Comparison of ENCODE assay signal across 18 cellular contexts in the genomic region with DNA sequence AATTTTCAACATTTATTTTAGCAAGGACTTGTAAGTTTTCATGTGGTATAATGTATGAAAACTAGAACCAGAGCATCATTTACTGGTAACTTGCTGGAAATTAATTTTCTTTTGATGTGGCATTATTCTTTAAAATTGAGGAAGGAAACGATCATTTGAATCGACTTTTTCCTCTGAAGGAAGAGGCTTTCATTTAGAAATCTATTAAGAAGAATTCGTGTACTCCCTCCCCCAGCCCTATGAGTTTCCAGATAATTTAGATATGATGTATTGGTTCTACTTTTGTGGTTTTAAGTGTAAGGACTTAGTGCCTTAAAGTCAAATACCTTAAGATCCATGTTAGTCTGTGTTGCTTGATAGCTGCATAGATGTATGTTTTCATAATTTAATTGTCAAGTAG. TPM values are rescaled to one million over a fixed set of nuclear protein-coding genes. Genes with fewer than 3 reads are reported as not detected.
DNase-seq lines count a peak whose midpoint lies in the region; ATAC-seq and TF ChIP-seq lines count a peak whose summit lies in the region.
"Had no signal": no experiment of that assay in that cellular context is flagged by ENCODE, and none has a peak within 500 bp of the region (broad histone marks: within the 10 kb centered on the region; RNA-seq: fewer than 3 reads in every experiment).

No MANE protein-coding gene starts in this region.

- H3K4me3 ChIP-seq in Loucy (ENCODE audit: low read length, poor library complexity, severe bottlenecking) (peak overlapping the region; percentile 81), GM23248 (no peak overlapping the region)
- H3K4me3 ChIP-seq: colonic mucosa, K562 had no signal

- TF ChIP-seq CTCF in Loucy (conservative IDR thresholded peaks at IDR 0.05; ENCODE audit: low read length), result no peak

- H3K9me3 ChIP-seq in Loucy (ENCODE audit: insufficient read depth, low read depth, low read length), result no peaks in the 10 kb centered on the region
- H3K9me3 ChIP-seq in GM23248 (ENCODE audit: low read depth), result no peaks in the 10 kb centered on the region
- H3K9me3 ChIP-seq: colonic mucosa had no signal

- no peak overlapping the region for H3K27ac ChIP-seq in GM23248
- H3K27ac ChIP-seq: colonic mucosa had no signal

- WGBS in GM23248 (ENCODE audit: low coverage in 1 of 2, low lambda C conversion rate in 2 of 2, missing lambda C conversion rate in 2 of 2), 2 experiments, result 74 to 75% methylated on average over 3 of the region's 3 CpGs

- no peak for DNase-seq in activated T-cell treated with anti-CD3 and anti-CD28 coated beads, Interleukin-2, amount 50 U/mL, for 72 hours
- DNase-seq in activated T-cell treated with anti-CD3 and anti-CD28 coated beads, Interleukin-2, amount 50 U/mL, for 48 hours, result no peak
- no peak for DNase-seq in activated naive CD8-positive, alpha-beta T cell treated with anti-CD3 and anti-CD28 coated beads, Interleukin-2, amount 50 U/mL, for 24 hours
- DNase-seq in mucosa of gallbladder (ENCODE audit: low spot score) (no peak), GM23248 (no peak)
- DNase-seq: colonic mucosa, GDM1, GOT3, NCI-H1105, NCI-H774, posterior cingulate gyrus, small intestine, T-cell had no signal

- H2AFZ ChIP-seq in Loucy (ENCODE audit: low read length) (no peak overlapping the region), GM23248 (no peak overlapping the region)

- H3K9ac ChIP-seq in Loucy (ENCODE audit: low read depth, low read length, poor library complexity, severe bottlenecking) (no peak overlapping the region), GM23248 (no peak overlapping the region)

- peaks cover 0 to 2% of the 10 kb centered on the region in 2 donors for H3K9me3 Mint-ChIP-seq in activated T-cell treated with anti-CD3 and anti-CD28 coated beads, Interleukin-2, amount 50 U/mL, for 72 hours
- H3K9me3 Mint-ChIP-seq in activated naive CD8-positive, alpha-beta T cell treated with anti-CD3 and anti-CD28 coated beads, Interleukin-2, amount 50 U/mL, for 24 hours, result no peaks in the 10 kb centered on the region
- H3K9me3 Mint-ChIP-seq in stimulated activated memory B cell treated with anti-CD40 and anti-IgM and Interleukin-4, amounts not matched to agents 10 μg/mL and 1 μg/mL and 100 μg/mL, for 72 hours, result no peaks in the 10 kb centered on the region
- H3K9me3 Mint-ChIP-seq: T-cell, WTC11 had no signal

- H3K4me2 ChIP-seq in Loucy (ENCODE audit: low read depth, low read length, poor library complexity, severe bottlenecking) (peak overlapping the region; percentile 76), GM23248 (ENCODE audit: unreplicated experiment) (no peak overlapping the region)

- no peaks in the 10 kb centered on the region for H4K20me1 ChIP-seq in Loucy (ENCODE audit: insufficient read depth, low read length, poor library complexity, severe bottlenecking)
- no peaks in the 10 kb centered on the region for H4K20me1 ChIP-seq in GM23248 (ENCODE audit: insufficient read depth)

- no peaks in the 10 kb centered on the region for H3K9me2 ChIP-seq in Loucy (replicated peaks; ENCODE audit: low read depth, low read length)
- H3K9me2 ChIP-seq in GM23248 (ENCODE audit: insufficient read depth), result no peaks in the 10 kb centered on the region

- H3K27ac Mint-ChIP-seq in activated T-cell treated with anti-CD3 and anti-CD28 coated beads, Interleukin-2, amount 50 U/mL, for 72 hours, result peak overlapping the region; percentile 100
- peak overlapping the region; percentile 100 for H3K27ac Mint-ChIP-seq in activated naive CD8-positive, alpha-beta T cell treated with anti-CD3 and anti-CD28 coated beads, Interleukin-2, amount 50 U/mL, for 24 hours
- H3K27ac Mint-ChIP-seq in stimulated activated memory B cell treated with anti-CD40 and anti-IgM and Interleukin-4, amounts not matched to agents 10 μg/mL and 1 μg/mL and 100 μg/mL, for 72 hours, result peak overlapping the region; percentile 98
- H3K27ac Mint-ChIP-seq: WTC11 had no signal

- H3K27me3 Mint-ChIP-seq in activated T-cell treated with anti-CD3 and anti-CD28 coated beads, Interleukin-2, amount 50 U/mL, for 72 hours (ENCODE audit: low read depth), result no peaks in the 10 kb centered on the region
- H3K27me3 Mint-ChIP-seq in activated naive CD8-positive, alpha-beta T cell treated with anti-CD3 and anti-CD28 coated beads, Interleukin-2, amount 50 U/mL, for 24 hours, result peaks cover 2% of the 10 kb centered on the region
- H3K27me3 Mint-ChIP-seq in stimulated activated memory B cell treated with anti-CD40 and anti-IgM and Interleukin-4, amounts not matched to agents 10 μg/mL and 1 μg/mL and 100 μg/mL, for 72 hours, result no peaks in the 10 kb centered on the region

- 0 out of 2 replicates have a peak, but pooled peaks cover 5% of the 10 kb centered on the region for H3F3A ChIP-seq in Loucy (ENCODE audit: low read depth)
- peaks cover 28% of the 10 kb centered on the region for H3F3A ChIP-seq in GM23248 (ENCODE audit: insufficient read depth)

- no peak for ATAC-seq in activated T-cell treated with anti-CD3 and anti-CD28 coated beads, Interleukin-2, amount 50 U/mL, for 72 hours (replicated peaks in 1 of 2)
- no peak for ATAC-seq in activated naive CD8-positive, alpha-beta T cell treated with anti-CD3 and anti-CD28 coated beads, Interleukin-2, amount 50 U/mL, for 24 hours
- no peak for ATAC-seq in stimulated activated memory B cell treated with anti-CD40 and anti-IgM and Interleukin-4, amounts not matched to agents 10 μg/mL and 1 μg/mL and 100 μg/mL, for 72 hours
- no peak for ATAC-seq in HG02840 (IDR thresholded peaks at IDR 0.05; ENCODE audit: low FRiP score, unreplicated experiment)
- ATAC-seq: K562, T-cell, WTC11 had no signal

- H3K36me3 Mint-ChIP-seq in activated T-cell treated with anti-CD3 and anti-CD28 coated beads, Interleukin-2, amount 50 U/mL, for 72 hours (ENCODE audit: insufficient read depth in 2 of 2), result peaks cover 26 to 29% of the 10 kb centered on the region in 2 donors
- peaks cover 39% of the 10 kb centered on the region for H3K36me3 Mint-ChIP-seq in activated naive CD8-positive, alpha-beta T cell treated with anti-CD3 and anti-CD28 coated beads, Interleukin-2, amount 50 U/mL, for 24 hours (ENCODE audit: low read depth)
- peaks cover 44% of the 10 kb centered on the region for H3K36me3 Mint-ChIP-seq in stimulated activated memory B cell treated with anti-CD40 and anti-IgM and Interleukin-4, amounts not matched to agents 10 μg/mL and 1 μg/mL and 100 μg/mL, for 72 hours
- H3K36me3 Mint-ChIP-seq: WTC11 had no signal

- in situ Hi-C loops in GM23248 (cut with MboI), result no loop called here

- H3K4me3 Mint-ChIP-seq in activated T-cell treated with anti-CD3 and anti-CD28 coated beads, Interleukin-2, amount 50 U/mL, for 72 hours, result peak overlapping the region; percentile 98
- peak overlapping the region; percentile 7 for H3K4me3 Mint-ChIP-seq in activated naive CD8-positive, alpha-beta T cell treated with anti-CD3 and anti-CD28 coated beads, Interleukin-2, amount 50 U/mL, for 24 hours
- H3K4me3 Mint-ChIP-seq in stimulated activated memory B cell treated with anti-CD40 and anti-IgM and Interleukin-4, amounts not matched to agents 10 μg/mL and 1 μg/mL and 100 μg/mL, for 72 hours, result no peak overlapping the region
- H3K4me3 Mint-ChIP-seq: WTC11 had no signal

- H3K4me1 ChIP-seq in Loucy (ENCODE audit: insufficient read depth, low read length, poor library complexity, severe bottlenecking) (peaks cover 52% of the 10 kb centered on the region), GM23248 (ENCODE audit: insufficient read depth) (peaks cover 26% of the 10 kb centered on the region)
- H3K4me1 ChIP-seq: colonic mucosa had no signal

- H3K4me1 Mint-ChIP-seq in activated T-cell treated with anti-CD3 and anti-CD28 coated beads, Interleukin-2, amount 50 U/mL, for 72 hours (ENCODE audit: low read depth), result peaks cover 89% of the 10 kb centered on the region
- peaks cover 78% of the 10 kb centered on the region for H3K4me1 Mint-ChIP-seq in activated naive CD8-positive, alpha-beta T cell treated with anti-CD3 and anti-CD28 coated beads, Interleukin-2, amount 50 U/mL, for 24 hours
- H3K4me1 Mint-ChIP-seq in stimulated activated memory B cell treated with anti-CD40 and anti-IgM and Interleukin-4, amounts not matched to agents 10 μg/mL and 1 μg/mL and 100 μg/mL, for 72 hours, result peaks cover 87% of the 10 kb centered on the region

- H3K36me3 ChIP-seq in Loucy (ENCODE audit: insufficient read depth, low read length) (no peaks in the 10 kb centered on the region), GM23248 (ENCODE audit: low read depth) (no peaks in the 10 kb centered on the region; the same call in 1 of the 2 replicates)
- H3K36me3 ChIP-seq: colonic mucosa had no signal

- H3K27me3 ChIP-seq in Loucy (ENCODE audit: insufficient read depth, low read length, poor library complexity, severe bottlenecking) (no peaks in the 10 kb centered on the region), GM23248 (replicated peaks; ENCODE audit: insufficient read depth) (no peaks in the 10 kb centered on the region)
- H3K27me3 ChIP-seq: colonic mucosa had no signal

- H3K79me2 ChIP-seq in Loucy (ENCODE audit: insufficient read depth, low read length) (peaks cover 17% of the 10 kb centered on the region), GM23248 (ENCODE audit: insufficient read depth) (peaks cover 40% of the 10 kb centered on the region)

RNA-seq across cellular contexts. Expression of a gene that starts 2.5 kb away (rescaled TPM):
- 10 to 100 TPM; 96.6 to 97.2 TPM for total RNA-seq in activated T-cell treated with anti-CD3 and anti-CD28 coated beads, Interleukin-2, amount 50 U/mL, for 72 hours
- total RNA-seq in mucosa of gallbladder, result 47.3 TPM
- 22.8 and 35.2 TPM in 2 replicates for total RNA-seq in GM23248 (2014; rRNA removed; shearing (Covaris generic))
- polyA plus RNA-seq in GM23248 (2016; fragmentation: Nextera tagmentation; extraction: Ambion mirVana), result 45.6 and 46.1 TPM in 2 replicates

RNA-seq across cellular contexts. Expression of a gene that starts 2.8 kb away (rescaled TPM):
- 10 to 100 TPM in 1 of 2 donors, 1 to 10 TPM in 1; 5.8 to 11.5 TPM for total RNA-seq in activated T-cell treated with anti-CD3 and anti-CD28 coated beads, Interleukin-2, amount 50 U/mL, for 72 hours
- 3.9 TPM for total RNA-seq in mucosa of gallbladder
- total RNA-seq in GM23248 (2014; rRNA removed; shearing (Covaris generic)), result 2.8 and 3.0 TPM in 2 replicates
- polyA plus RNA-seq in GM23248 (2016; fragmentation: Nextera tagmentation; extraction: Ambion mirVana), result 3.6 and 4.0 TPM in 2 replicates
